In genomic region chr12:46389130-46389616, GRCh38 we compare ENCODE assay signal across 10 cellular contexts. TPM values are rescaled to one million over a fixed set of nuclear protein-coding genes. Genes with fewer than 3 reads are reported as not detected.
DNase-seq lines count a peak whose midpoint lies in the region; ATAC-seq and TF ChIP-seq lines count a peak whose summit lies in the region.
"Had no signal": no experiment of that assay in that cellular context is flagged by ENCODE, and none has a peak within 500 bp of the region (broad histone marks: within the 10 kb centered on the region; RNA-seq: fewer than 3 reads in every experiment).

No MANE protein-coding gene starts in this region.

- peaks cover 84% of the 10 kb centered on the region for H3K4me1 Mint-ChIP-seq in activated T-helper 1 cell treated with anti-CD3 and anti-CD28 coated beads, Interleukin-12 subunit alpha, Interleukin-12 subunit beta, Interleukin-2, Interleukin-4 antibody, amounts not matched to agents 30 ng/mL and 10 ng/mL and 1 ng/mL, durations not matched to agents 14 hours and 24 hours and 36 hours (ENCODE audit: low read depth)
- peaks cover 69% of the 10 kb centered on the region for H3K4me1 Mint-ChIP-seq in stimulated activated memory B cell treated with anti-CD40 and anti-IgM and Interleukin-4, amounts not matched to agents 10 μg/mL and 1 μg/mL and 100 μg/mL, for 72 hours
- H3K4me1 Mint-ChIP-seq in Caco-2 (ENCODE audit: low read depth, unreplicated experiment) = peaks cover 33% of the 10 kb centered on the region

- peak overlapping the region; percentile 52 for H3K27ac Mint-ChIP-seq in activated T-helper 1 cell treated with anti-CD3 and anti-CD28 coated beads, Interleukin-12 subunit alpha, Interleukin-12 subunit beta, Interleukin-2, Interleukin-4 antibody, amounts not matched to agents 30 ng/mL and 10 ng/mL and 1 ng/mL, durations not matched to agents 14 hours and 24 hours and 36 hours
- H3K27ac Mint-ChIP-seq in stimulated activated memory B cell treated with anti-CD40 and anti-IgM and Interleukin-4, amounts not matched to agents 10 μg/mL and 1 μg/mL and 100 μg/mL, for 72 hours = peak overlapping the region; percentile 76
- H3K27ac Mint-ChIP-seq in Caco-2 (ENCODE audit: unreplicated experiment) = no peak overlapping the region

- no peaks in the 10 kb centered on the region for H3K9me3 ChIP-seq in heart right ventricle
- no peaks in the 10 kb centered on the region for H3K9me3 ChIP-seq in Caco-2

- CTCF ChIA-PET in Caco-2 (lab: Charles Lee) = no interaction called here

- H3K27me3 ChIP-seq in heart right ventricle (no peaks in the 10 kb centered on the region), Caco-2 (replicated peaks; ENCODE audit: control insufficient read depth, insufficient read depth, low read length) (no peaks in the 10 kb centered on the region)

- BruUV-seq in Caco-2 (replicated peaks; lab: Mats Ljungman, UMichigan) = no TSS peak

- peak overlapping the region in 6 of 10 donors; percentile 9 to 24 (median 15) for H3K27ac ChIP-seq in heart right ventricle

- peaks cover 20% of the 10 kb centered on the region for H3K36me3 Mint-ChIP-seq in activated T-helper 1 cell treated with anti-CD3 and anti-CD28 coated beads, Interleukin-12 subunit alpha, Interleukin-12 subunit beta, Interleukin-2, Interleukin-4 antibody, amounts not matched to agents 30 ng/mL and 10 ng/mL and 1 ng/mL, durations not matched to agents 14 hours and 24 hours and 36 hours (ENCODE audit: low read depth)
- H3K36me3 Mint-ChIP-seq in stimulated activated memory B cell treated with anti-CD40 and anti-IgM and Interleukin-4, amounts not matched to agents 10 μg/mL and 1 μg/mL and 100 μg/mL, for 72 hours = peaks cover 10% of the 10 kb centered on the region
- no peaks in the 10 kb centered on the region for H3K36me3 Mint-ChIP-seq in Caco-2 (ENCODE audit: insufficient read depth, unreplicated experiment)

- POLR2A ChIA-PET in Caco-2 (lab: Charles Lee) = no interaction called here

- H3K4me3 Mint-ChIP-seq in activated T-helper 1 cell treated with anti-CD3 and anti-CD28 coated beads, Interleukin-12 subunit alpha, Interleukin-12 subunit beta, Interleukin-2, Interleukin-4 antibody, amounts not matched to agents 30 ng/mL and 10 ng/mL and 1 ng/mL, durations not matched to agents 14 hours and 24 hours and 36 hours = no peak overlapping the region
- no peak overlapping the region for H3K4me3 Mint-ChIP-seq in stimulated activated memory B cell treated with anti-CD40 and anti-IgM and Interleukin-4, amounts not matched to agents 10 μg/mL and 1 μg/mL and 100 μg/mL, for 72 hours
- no peak overlapping the region for H3K4me3 Mint-ChIP-seq in Caco-2 (ENCODE audit: unreplicated experiment)
- H3K4me3 Mint-ChIP-seq: activated T-cell treated with anti-CD3 and anti-CD28 coated beads, Interleukin-2, amount 50 U/mL, for 4 hours had no signal

- DNase-seq in activated T-helper 1 cell treated with anti-CD3 and anti-CD28 coated beads, Interleukin-12 subunit alpha, Interleukin-12 subunit beta, Interleukin-2, Interleukin-4 antibody, amounts not matched to agents 30 ng/mL and 10 ng/mL and 1 ng/mL, durations not matched to agents 14 hours and 24 hours and 36 hours (ENCODE audit: low spot score) = no peak
- no peak for DNase-seq in heart right ventricle
- no peak for DNase-seq in DMS53 treated with DMSO at 0.1 percent for 48 hours (lab: John Stamatoyannopoulos, UW; ENCODE audit: unreplicated experiment)
- DNase-seq in Caco-2 = no peak
- DNase-seq in germinal center (ENCODE audit: low spot score) = no peak
- DNase-seq: activated T-cell treated with anti-CD3 and anti-CD28 coated beads, Interleukin-2, amount 50 U/mL, for 4 hours; glutamatergic neuron had no signal

- no peaks in the 10 kb centered on the region for H3K27me3 Mint-ChIP-seq in activated T-helper 1 cell treated with anti-CD3 and anti-CD28 coated beads, Interleukin-12 subunit alpha, Interleukin-12 subunit beta, Interleukin-2, Interleukin-4 antibody, amounts not matched to agents 30 ng/mL and 10 ng/mL and 1 ng/mL, durations not matched to agents 14 hours and 24 hours and 36 hours (ENCODE audit: insufficient read depth)
- H3K27me3 Mint-ChIP-seq in stimulated activated memory B cell treated with anti-CD40 and anti-IgM and Interleukin-4, amounts not matched to agents 10 μg/mL and 1 μg/mL and 100 μg/mL, for 72 hours = no peaks in the 10 kb centered on the region
- no peaks in the 10 kb centered on the region for H3K27me3 Mint-ChIP-seq in Caco-2 (ENCODE audit: insufficient read depth, unreplicated experiment)

- intact Hi-C loops in activated T-helper 1 cell treated with anti-CD3 and anti-CD28 coated beads, Interleukin-12 subunit alpha, Interleukin-12 subunit beta, Interleukin-2, Interleukin-4 antibody, amounts not matched to agents 30 ng/mL and 10 ng/mL and 1 ng/mL, durations not matched to agents 14 hours and 24 hours and 36 hours (cut with micrococcal nuclease) = loop anchor here (10.0 kb wide), 2 partner anchors 406 to 1006 kb away; no protein-coding TSS in a partner anchor
- intact Hi-C loops in heart right ventricle (cut with DNase I) = loop anchor here in 6 of 10 donors (2.0 to 10.0 kb wide), 7 partner anchors 42 to 394 kb away; partner anchors contain the start of gene SCAF11 (in 3 of the 6)
- intact Hi-C loops in Caco-2 (cut with micrococcal nuclease; ENCODE audit: unreplicated experiment) = no loop called here

- H3K36me3 ChIP-seq in heart right ventricle (no peaks in the 10 kb centered on the region), Caco-2 (ENCODE audit: control insufficient read depth, insufficient read depth, low read length) (peaks cover 2% of the 10 kb centered on the region; the same call in 1 of the 2 replicates)

- H3K9me3 Mint-ChIP-seq in activated T-helper 1 cell treated with anti-CD3 and anti-CD28 coated beads, Interleukin-12 subunit alpha, Interleukin-12 subunit beta, Interleukin-2, Interleukin-4 antibody, amounts not matched to agents 30 ng/mL and 10 ng/mL and 1 ng/mL, durations not matched to agents 14 hours and 24 hours and 36 hours = no peaks in the 10 kb centered on the region
- no peaks in the 10 kb centered on the region for H3K9me3 Mint-ChIP-seq in stimulated activated memory B cell treated with anti-CD40 and anti-IgM and Interleukin-4, amounts not matched to agents 10 μg/mL and 1 μg/mL and 100 μg/mL, for 72 hours
- H3K9me3 Mint-ChIP-seq in Caco-2 (ENCODE audit: unreplicated experiment) = no peaks in the 10 kb centered on the region
- H3K9me3 Mint-ChIP-seq: activated T-cell treated with anti-CD3 and anti-CD28 coated beads, Interleukin-2, amount 50 U/mL, for 4 hours had no signal

- H3K4me1 ChIP-seq in heart right ventricle (peaks cover 0 to 67% (median 47%) of the 10 kb centered on the region in 9 donors), Caco-2 (peaks cover 69% of the 10 kb centered on the region)

- no peak for TF ChIP-seq CTCF in heart right ventricle (IDR thresholded peaks at IDR 0.05)
- TF ChIP-seq CTCF in Caco-2 (IDR thresholded peaks at IDR 0.05; ENCODE audit: insufficient read depth in 1 of 2, low read depth in 1 of 2, low read length in 1 of 2, severe bottlenecking in 1 of 2, unreplicated experiment in 1 of 2) = no peak

- ATAC-seq in heart right ventricle = peak in 5 of 8 donors; percentile 32 to 63 (median 43)
- ATAC-seq in stimulated activated memory B cell treated with anti-CD40 and anti-IgM and Interleukin-4, amounts not matched to agents 10 μg/mL and 1 μg/mL and 100 μg/mL, for 72 hours = no peak
- no peak for ATAC-seq in HG03565 (IDR thresholded peaks at IDR 0.05; ENCODE audit: unreplicated experiment)
- ATAC-seq: activated T-cell treated with anti-CD3 and anti-CD28 coated beads, Interleukin-2, amount 50 U/mL, for 4 hours had no signal

- WGBS in heart right ventricle, 2 donors = 48 to 69% methylated on average over 1 of the region's 1 CpG

- peak overlapping the region; percentile 35; the same call in 1 of the 2 replicates for H3K4me3 ChIP-seq in GM08714 (ENCODE audit: low read length)
- H3K4me3 ChIP-seq in heart right ventricle = no peak overlapping the region
- no peak overlapping the region for H3K4me3 ChIP-seq in Caco-2 (ENCODE audit: low read depth, low read length)

RNA-seq across cellular contexts. Expression of gene SLC38A2, which starts 16.6 kb away (rescaled TPM):
- 157 and 161 TPM in 2 replicates for total RNA-seq in activated T-helper 1 cell treated with anti-CD3 and anti-CD28 coated beads, Interleukin-12 subunit alpha, Interleukin-12 subunit beta, Interleukin-2, Interleukin-4 antibody, amounts not matched to agents 30 ng/mL and 10 ng/mL and 1 ng/mL, durations not matched to agents 14 hours and 24 hours and 36 hours
- 100 to 1,000 TPM in 8 of 10 donors, 10 to 100 TPM in 2; 82.1 to 203 (median 110) TPM for total RNA-seq in heart right ventricle
- 10 to 100 TPM; 65.3 to 90.0 TPM for polyA plus RNA-seq in heart right ventricle
- total RNA-seq in Caco-2 (2022) = 317 and 331 TPM in 2 replicates

Comparison
In these comparisons a context has a peak if more than half of its experiments do, and no peak if none do; other contexts are left out.
1. ATAC-seq: peak in heart right ventricle (5 of 8); none in stimulated activated memory B cell treated with anti-CD40 and anti-IgM and Interleukin-4, amounts not matched to agents 10 μg/mL and 1 μg/mL and 100 μg/mL, for 72 hours (single experiment) and HG03565 (single experiment).